Comparison of ENCODE assay signal across 11 cellular contexts in genomic region chr2:217922101-217923006, GRCh38.
DNase-seq lines count a peak whose midpoint lies in the region; ATAC-seq, FAIRE-seq and TF ChIP-seq lines count a peak whose summit lies in the region.
"Had no signal": no experiment of that assay in that cellular context is flagged by ENCODE, and none has a peak within 500 bp of the region (broad histone marks: within the 10 kb centered on the region; RNA-seq: fewer than 3 reads in every experiment).

No MANE protein-coding gene starts in this region.

- DNase-seq in AG10803 (ENCODE audit: low read depth) (peak; percentile 56), bronchial epithelial cell (ENCODE audit: low read depth) (no peak), kidney tubule cell (ENCODE audit: low spot score) (peak; percentile 39), gastrocnemius medialis (peak in 1 of 2 donors; percentile 49), SHP77 treated with DMSO at 0.1 percent for 48 hours (lab: John Stamatoyannopoulos, UW) (no peak), NCI-H146 (lab: John Stamatoyannopoulos, UW) (no peak)
- no peak for DNase-seq in activated CD4-positive, alpha-beta T cell treated with anti-CD3 and anti-CD28 coated beads for 48 hours
- DNase-seq: activated CD4-positive, CD25-positive, alpha-beta regulatory T cell treated with anti-CD3 and anti-CD28 coated beads, Interleukin-2, amount 50 U/mL, for 72 hours; activated naive CD8-positive, alpha-beta T cell treated with anti-CD3 and anti-CD28 coated beads, Interleukin-2, amount 10 ng/mL, durations not matched to agents 7 days and 5 days; CD4-positive, alpha-beta memory T cell had no signal

- no peaks in the 10 kb centered on the region for H3K27me3 ChIP-seq in bronchial epithelial cell (ENCODE audit: control insufficient read depth, insufficient read depth, low read length)
- no peaks in the 10 kb centered on the region for H3K27me3 ChIP-seq in gastrocnemius medialis

- peak; percentile 50 to 53 for ATAC-seq in gastrocnemius medialis
- ATAC-seq in GM19023 (IDR thresholded peaks at IDR 0.05; ENCODE audit: unreplicated experiment) = no peak

- no peak overlapping the region for H3K4me3 ChIP-seq in AG10803 (ENCODE audit: low read length)
- H3K4me3 ChIP-seq in bronchial epithelial cell (ENCODE audit: low read depth, low read length) = no peak overlapping the region
- H3K4me3 ChIP-seq in gastrocnemius medialis = peak overlapping the region in 1 of 4 donors; percentile 32

- in situ Hi-C loops in gastrocnemius medialis (cut with MboI; ENCODE audit: low sequenced_read_pairs in 4 of 4) = no loop called here

- peaks cover 65 to 96% of the 10 kb centered on the region in 2 donors for H3K4me1 ChIP-seq in gastrocnemius medialis

- no peaks in the 10 kb centered on the region for H3K36me3 ChIP-seq in bronchial epithelial cell (ENCODE audit: control insufficient read depth, insufficient read depth, low read length)
- no peaks in the 10 kb centered on the region for H3K36me3 ChIP-seq in gastrocnemius medialis

- FAIRE-seq in bronchial epithelial cell (lab: Jason Lieb, UNC) = no peak

- peak overlapping the region; percentile 87 to 94 (median 92) for H3K27ac ChIP-seq in gastrocnemius medialis

- peak; percentile 34 for TF ChIP-seq CTCF in AG10803 (conservative IDR thresholded peaks at IDR 0.05; ENCODE audit: low read length)
- peak; percentile 23 for TF ChIP-seq CTCF in bronchial epithelial cell (IDR thresholded peaks at IDR 0.05; ENCODE audit: insufficient read depth, low read length, severe bottlenecking)
- TF ChIP-seq CTCF in gastrocnemius medialis (IDR thresholded peaks at IDR 0.05 in 4 of 5, conservative IDR thresholded peaks at IDR 0.05 in 1 of 5) = peak in 4 of 5 experiments; percentile 42 to 70 (median 62)

- intact Hi-C loops in gastrocnemius medialis (cut with DNase I; ENCODE audit: low total_unique reads) = loop anchor here (1.0 to 2.0 kb wide), 2 partner anchors 19 to 32 kb away; no protein-coding TSS in a partner anchor

- H3K9me3 ChIP-seq in gastrocnemius medialis = no peaks in the 10 kb centered on the region

- no peak for TF ChIP-seq POLR2A in gastrocnemius medialis (IDR thresholded peaks at IDR 0.05)

Comparison
In these comparisons a context has a peak if more than half of its experiments do, and no peak if none do; other contexts are left out.
1. DNase-seq: peak in AG10803 (single experiment) and kidney tubule cell (single experiment); none in bronchial epithelial cell (single experiment), SHP77 treated with DMSO at 0.1 percent for 48 hours (single experiment), NCI-H146 (single experiment) and activated CD4-positive, alpha-beta T cell treated with anti-CD3 and anti-CD28 coated beads for 48 hours (single experiment).
2. Peak in every context shown above with its lines, with median percentiles within 50 percentile points of each other: CTCF ChIP-seq.